Comparison of ENCODE assay signal across 11 cellular contexts in genomic region chr6:42403831-42404230, GRCh38. TPM values are rescaled to one million over a fixed set of nuclear protein-coding genes. Genes with fewer than 3 reads are reported as not detected.
DNase-seq lines count a peak whose midpoint lies in the region; ATAC-seq and TF ChIP-seq lines count a peak whose summit lies in the region.
"Had no signal": no experiment of that assay in that cellular context is flagged by ENCODE, and none has a peak within 500 bp of the region (broad histone marks: within the 10 kb centered on the region; RNA-seq: fewer than 3 reads in every experiment).

No MANE protein-coding gene starts in this region.

- no peak for ATAC-seq in activated T-cell treated with anti-CD3 and anti-CD28 coated beads, Interleukin-2, amount 50 U/mL, for 72 hours (replicated peaks in 1 of 2)
- no peak for ATAC-seq in stimulated activated memory B cell treated with anti-CD40 and anti-IgM and Interleukin-4, amounts not matched to agents 10 μg/mL and 1 μg/mL and 100 μg/mL, for 72 hours
- ATAC-seq in HG03342 (IDR thresholded peaks at IDR 0.05; ENCODE audit: unreplicated experiment), result no peak

- H3K27me3 Mint-ChIP-seq in activated T-cell treated with anti-CD3 and anti-CD28 coated beads, Interleukin-2, amount 50 U/mL, for 24 hours, result no peaks in the 10 kb centered on the region
- H3K27me3 Mint-ChIP-seq in activated T-cell treated with anti-CD3 and anti-CD28 coated beads, Interleukin-2, amount 50 U/mL, for 72 hours (ENCODE audit: low read depth), result no peaks in the 10 kb centered on the region
- H3K27me3 Mint-ChIP-seq in stimulated activated memory B cell treated with anti-CD40 and anti-IgM and Interleukin-4, amounts not matched to agents 10 μg/mL and 1 μg/mL and 100 μg/mL, for 72 hours, result no peaks in the 10 kb centered on the region

- no peaks in the 10 kb centered on the region for H3K27me3 ChIP-seq in stomach

- peak overlapping the region; percentile 44 for H3K4me3 Mint-ChIP-seq in activated T-cell treated with anti-CD3 and anti-CD28 coated beads, Interleukin-2, amount 50 U/mL, for 24 hours
- H3K4me3 Mint-ChIP-seq in activated T-cell treated with anti-CD3 and anti-CD28 coated beads, Interleukin-2, amount 50 U/mL, for 72 hours, result peak overlapping the region; percentile 81 to 85
- H3K4me3 Mint-ChIP-seq in stimulated activated memory B cell treated with anti-CD40 and anti-IgM and Interleukin-4, amounts not matched to agents 10 μg/mL and 1 μg/mL and 100 μg/mL, for 72 hours, result no peak overlapping the region
- H3K4me3 Mint-ChIP-seq: nephron progenitor cell had no signal

- 83 to 99% (median 85%) methylated on average over 5 of the region's 5 CpGs for WGBS in stomach, 5 donors

- H3K36me3 ChIP-seq in stomach, result no peaks in the 10 kb centered on the region

- TF ChIP-seq CTCF in stomach (IDR thresholded peaks at IDR 0.05), result no peak

- intact Hi-C loops in stomach (cut with DNase I; ENCODE audit: low total_unique reads), result no loop called here

- no peak for TF ChIP-seq EP300 in stomach (IDR thresholded peaks at IDR 0.05)

- no peak overlapping the region for H3K4me3 ChIP-seq in stomach

- no peaks in the 10 kb centered on the region for H3K9me3 Mint-ChIP-seq in activated T-cell treated with anti-CD3 and anti-CD28 coated beads, Interleukin-2, amount 50 U/mL, for 24 hours
- H3K9me3 Mint-ChIP-seq in activated T-cell treated with anti-CD3 and anti-CD28 coated beads, Interleukin-2, amount 50 U/mL, for 72 hours, result peaks cover 0 to 2% of the 10 kb centered on the region in 2 donors
- no peaks in the 10 kb centered on the region for H3K9me3 Mint-ChIP-seq in stimulated activated memory B cell treated with anti-CD40 and anti-IgM and Interleukin-4, amounts not matched to agents 10 μg/mL and 1 μg/mL and 100 μg/mL, for 72 hours
- H3K9me3 Mint-ChIP-seq: nephron progenitor cell had no signal

- TF ChIP-seq POLR2A in stomach (IDR thresholded peaks at IDR 0.05), result no peak

- peaks cover 85% of the 10 kb centered on the region for H3K4me1 Mint-ChIP-seq in activated T-cell treated with anti-CD3 and anti-CD28 coated beads, Interleukin-2, amount 50 U/mL, for 24 hours (ENCODE audit: low read depth)
- H3K4me1 Mint-ChIP-seq in activated T-cell treated with anti-CD3 and anti-CD28 coated beads, Interleukin-2, amount 50 U/mL, for 72 hours (ENCODE audit: low read depth), result peaks cover 76% of the 10 kb centered on the region
- H3K4me1 Mint-ChIP-seq in stimulated activated memory B cell treated with anti-CD40 and anti-IgM and Interleukin-4, amounts not matched to agents 10 μg/mL and 1 μg/mL and 100 μg/mL, for 72 hours, result peaks cover 21% of the 10 kb centered on the region

- H3K27ac Mint-ChIP-seq in activated T-cell treated with anti-CD3 and anti-CD28 coated beads, Interleukin-2, amount 50 U/mL, for 24 hours, result peak overlapping the region; percentile 93
- H3K27ac Mint-ChIP-seq in activated T-cell treated with anti-CD3 and anti-CD28 coated beads, Interleukin-2, amount 50 U/mL, for 72 hours, result peak overlapping the region; percentile 24
- no peak overlapping the region for H3K27ac Mint-ChIP-seq in stimulated activated memory B cell treated with anti-CD40 and anti-IgM and Interleukin-4, amounts not matched to agents 10 μg/mL and 1 μg/mL and 100 μg/mL, for 72 hours

- peak overlapping the region; percentile 13 to 70 (median 35) for H3K27ac ChIP-seq in stomach

- DNase-seq in activated T-cell treated with anti-CD3 and anti-CD28 coated beads, Interleukin-2, amount 50 U/mL, for 24 hours, result no peak
- DNase-seq in activated T-cell treated with anti-CD3 and anti-CD28 coated beads for 4 hours (no peak), islet precursor cell (peak; percentile 57), stomach (no peak)
- no peak for DNase-seq in activated T-cell treated with anti-CD3 and anti-CD28 coated beads, Interleukin-2, amount 50 U/mL, for 72 hours
- no peak for DNase-seq in effector CD8-positive, alpha-beta T cell (lab: John Stamatoyannopoulos, UW)
- DNase-seq: central memory CD4-positive, alpha-beta T cell; GF-D8; nephron progenitor cell had no signal

- H3K9me3 ChIP-seq in stomach, result no peaks in the 10 kb centered on the region

- H3K4me1 ChIP-seq in stomach, result peaks cover 17 to 65% (median 27%) of the 10 kb centered on the region in 4 donors

- peaks cover 2% of the 10 kb centered on the region for H3K36me3 Mint-ChIP-seq in activated T-cell treated with anti-CD3 and anti-CD28 coated beads, Interleukin-2, amount 50 U/mL, for 24 hours (ENCODE audit: low read depth)
- H3K36me3 Mint-ChIP-seq in activated T-cell treated with anti-CD3 and anti-CD28 coated beads, Interleukin-2, amount 50 U/mL, for 72 hours (ENCODE audit: insufficient read depth in 2 of 2), result peaks cover 0 to 12% of the 10 kb centered on the region in 2 donors
- H3K36me3 Mint-ChIP-seq in stimulated activated memory B cell treated with anti-CD40 and anti-IgM and Interleukin-4, amounts not matched to agents 10 μg/mL and 1 μg/mL and 100 μg/mL, for 72 hours, result no peaks in the 10 kb centered on the region

RNA-seq across cellular contexts. Expression of gene TRERF1, which starts 47.9 kb away (rescaled TPM):
- 10 to 100 TPM; 37.2 to 43.0 TPM for total RNA-seq in activated T-cell treated with anti-CD3 and anti-CD28 coated beads, Interleukin-2, amount 50 U/mL, for 72 hours
- 1 to 10 TPM; 4.1 to 8.1 (median 5.9) TPM for total RNA-seq in stomach
- polyA plus RNA-seq in stomach, result 1 to 10 TPM; 2.1 to 4.1 (median 2.1) TPM

Comparison
In these comparisons a context has a peak if more than half of its experiments do, and no peak if none do; other contexts are left out.
1. RNA of gene TRERF1, which starts 47.9 kb away (total RNA-seq): 37.2 to 43.0 TPM in activated T-cell treated with anti-CD3 and anti-CD28 coated beads, Interleukin-2, amount 50 U/mL, for 72 hours; 4.1 to 8.1 TPM in stomach; every median in the first group is over 4 times any median in the second.